In genomic region chr3:4976109-4976508, GRCh38 we compare ENCODE assay signal across 8 cellular contexts. TPM values are rescaled to one million over a fixed set of nuclear protein-coding genes. Genes with fewer than 3 reads are reported as not detected.
A peak's percentile ranks its signal among the peaks of the same experiment; 100 is the strongest.
DNase-seq lines count a peak whose midpoint lies in the region; ATAC-seq and TF ChIP-seq lines count a peak whose summit lies in the region.

No MANE protein-coding gene starts in this region.

- H3K79me2 ChIP-seq in PC-3 (ENCODE audit: low read length): peaks cover 18% of the 10 kb centered on the region

- no TSS peak for BruUV-seq in PC-3 (replicated peaks; lab: Mats Ljungman, UMichigan)

- DNase-seq in AML-193 (lab: John Stamatoyannopoulos, UW) (peak; percentile 94 to 97), GM20000 (ENCODE audit: low spot score) (peak; percentile 39), PC-3 (peak; percentile 68), astrocyte of the spinal cord (ENCODE audit: low read depth, low spot score) (peak; percentile 52), left kidney (ENCODE audit: low read depth, low spot score) (peak; percentile 68), DMS79 treated with DMSO at 0.1 percent for 48 hours (lab: John Stamatoyannopoulos, UW) (no peak), T1000 (lab: John Stamatoyannopoulos, UW) (no peak)
- peak; percentile 73 for DNase-seq in stimulated activated naive CD8-positive, alpha-beta T cell treated with anti-CD3 and anti-CD28 coated beads, Interleukin-15, Interleukin-2, amounts not matched to agents 100 U/mL and 50 U/mL, for 24 hours

- no peak for ATAC-seq in PC-3
- ATAC-seq in stimulated activated naive CD8-positive, alpha-beta T cell treated with anti-CD3 and anti-CD28 coated beads, Interleukin-15, Interleukin-2, amounts not matched to agents 100 U/mL and 50 U/mL, for 24 hours: no peak

- in situ Hi-C loops in astrocyte of the spinal cord (cut with HindIII; ENCODE audit: low sequenced_read_pairs): loop anchor here (25.0 kb wide), 1 partner anchor 264 kb away; no protein-coding TSS in a partner anchor

- no peak overlapping the region for H3K27ac ChIP-seq in PC-3 (ENCODE audit: low read length)

- H3K4me3 ChIP-seq in PC-3 (ENCODE audit: low read length) (no peak overlapping the region), astrocyte of the spinal cord (ENCODE audit: low read depth, low read length) (no peak overlapping the region)

- no peaks in the 10 kb centered on the region for H3K27me3 ChIP-seq in PC-3 (ENCODE audit: low read length)

- H4K20me1 ChIP-seq in PC-3 (ENCODE audit: low read length): peaks cover 13% of the 10 kb centered on the region

- H3F3A ChIP-seq in PC-3 (ENCODE audit: low read length, unreplicated experiment): no peaks in the 10 kb centered on the region

- CTCF ChIA-PET in PC-3 (lab: Charles Lee): interaction anchor here (0.5 to 1.6 kb wide), 6 partner anchors 10 to 264 kb away, joined by 3 to 10 read pairs (median 5); no protein-coding TSS in a partner anchor

- intact Hi-C loops in PC-3 (cut with micrococcal nuclease): loop anchor here (5.0 kb wide), 2 partner anchors 146 to 319 kb away; partner anchors contain the start of gene ARL8B

- TF ChIP-seq CTCF in GM20000 (IDR thresholded peaks at IDR 0.05; ENCODE audit: extremely low read depth, missing control alignments): peak; percentile 62
- peak; percentile 80 for TF ChIP-seq CTCF in PC-3 (conservative IDR thresholded peaks at IDR 0.05; ENCODE audit: low read depth, low read length)
- peak; percentile 53 for TF ChIP-seq CTCF in astrocyte of the spinal cord (IDR thresholded peaks at IDR 0.05; ENCODE audit: low read depth, low read length)

- H3K9ac ChIP-seq in PC-3 (ENCODE audit: low read length): no peak overlapping the region

- H3K4me2 ChIP-seq in PC-3 (ENCODE audit: low read length): no peak overlapping the region

- no peaks in the 10 kb centered on the region for H3K9me2 ChIP-seq in PC-3 (replicated peaks; ENCODE audit: low read length)

- H3K4me1 ChIP-seq in PC-3 (ENCODE audit: insufficient read depth, low read length): peaks cover 13% of the 10 kb centered on the region

- POLR2A ChIA-PET in PC-3 (lab: Charles Lee; ENCODE audit: unreplicated experiment): interaction anchor here (0.6 to 4.0 kb wide), 2 partner anchors 46 to 74 kb away, joined by 3 to 32 read pairs; no protein-coding TSS in a partner anchor

- peaks cover 8% of the 10 kb centered on the region for H3K36me3 ChIP-seq in PC-3 (ENCODE audit: low read depth, low read length)

- no peaks in the 10 kb centered on the region for H3K9me3 ChIP-seq in PC-3 (ENCODE audit: low read length)

- H2AFZ ChIP-seq in PC-3 (ENCODE audit: low read length): no peak overlapping the region

RNA-seq across cellular contexts. Expression of gene BHLHE40, which starts 3.1 kb away (rescaled TPM):
- 255 and 256 TPM in 2 replicates for total RNA-seq in PC-3 (2014; rRNA removed)

Comparison
In these comparisons a context has a peak if more than half of its experiments do, and no peak if none do; other contexts are left out.
1. DNase-seq: peak in AML-193 (2 of 2), GM20000 (single experiment), PC-3 (single experiment), astrocyte of the spinal cord (single experiment), left kidney (single experiment) and stimulated activated naive CD8-positive, alpha-beta T cell treated with anti-CD3 and anti-CD28 coated beads, Interleukin-15, Interleukin-2, amounts not matched to agents 100 U/mL and 50 U/mL, for 24 hours (single experiment); none in DMS79 treated with DMSO at 0.1 percent for 48 hours (single experiment) and T1000 (single experiment).
2. Peak in every context shown above with its lines, with median percentiles within 50 percentile points of each other: CTCF ChIP-seq.